ENCODE assay signal across 18 cellular contexts in genomic region chr12:18970603-18971002, GRCh38.
"Had no signal": no experiment of that assay in that cellular context is flagged by ENCODE, and none has a peak within 500 bp of the region (broad histone marks: within the 10 kb centered on the region; RNA-seq: fewer than 3 reads in every experiment).

No MANE protein-coding gene starts in this region.

- H3K36me3 ChIP-seq: neutrophil, transverse colon had no signal

- H3K27ac Mint-ChIP-seq: activated CD4-positive, alpha-beta memory T cell treated with anti-CD3 and anti-CD28 coated beads for 36 hours; activated CD8-positive, alpha-beta memory T cell treated with anti-CD3 and anti-CD28 coated beads, Interleukin-2, amount 10 ng/mL, durations not matched to agents 7 days and 5 days; activated T-helper 2 cell treated with anti-CD3 and anti-CD28 coated beads, Interferon-gamma antibody, Interleukin-2, Interleukin-4, amounts not matched to agents 10 μg/mL and 5 μg/mL and 100 μg/mL, durations not matched to agents 14 hours and 24 hours and 36 hours; memory B cell; naive thymus-derived CD8-positive, alpha-beta T cell; stimulated activated memory B cell treated with anti-CD40 and anti-IgM and Interleukin-4, amounts not matched to agents 10 μg/mL and 1 μg/mL and 100 μg/mL, for 72 hours had no signal

- ATAC-seq: activated CD8-positive, alpha-beta memory T cell treated with anti-CD3 and anti-CD28 coated beads, Interleukin-2, amount 10 ng/mL, durations not matched to agents 7 days and 5 days; left ventricle myocardium superior; naive thymus-derived CD8-positive, alpha-beta T cell; stimulated activated memory B cell treated with anti-CD40 and anti-IgM and Interleukin-4, amounts not matched to agents 10 μg/mL and 1 μg/mL and 100 μg/mL, for 72 hours had no signal

- H3K4me1 ChIP-seq: transverse colon had no signal

- H3K9me3 Mint-ChIP-seq: activated CD4-positive, alpha-beta memory T cell treated with anti-CD3 and anti-CD28 coated beads for 36 hours; activated T-helper 2 cell treated with anti-CD3 and anti-CD28 coated beads, Interferon-gamma antibody, Interleukin-2, Interleukin-4, amounts not matched to agents 10 μg/mL and 5 μg/mL and 100 μg/mL, durations not matched to agents 14 hours and 24 hours and 36 hours; memory B cell; naive thymus-derived CD8-positive, alpha-beta T cell; stimulated activated memory B cell treated with anti-CD40 and anti-IgM and Interleukin-4, amounts not matched to agents 10 μg/mL and 1 μg/mL and 100 μg/mL, for 72 hours had no signal

- H3K4me3 Mint-ChIP-seq: activated CD4-positive, alpha-beta memory T cell treated with anti-CD3 and anti-CD28 coated beads for 36 hours; activated CD8-positive, alpha-beta memory T cell treated with anti-CD3 and anti-CD28 coated beads, Interleukin-2, amount 10 ng/mL, durations not matched to agents 7 days and 5 days; memory B cell; naive thymus-derived CD8-positive, alpha-beta T cell; stimulated activated memory B cell treated with anti-CD40 and anti-IgM and Interleukin-4, amounts not matched to agents 10 μg/mL and 1 μg/mL and 100 μg/mL, for 72 hours had no signal

- H3K36me3 Mint-ChIP-seq: activated CD4-positive, alpha-beta memory T cell treated with anti-CD3 and anti-CD28 coated beads for 36 hours; activated CD8-positive, alpha-beta memory T cell treated with anti-CD3 and anti-CD28 coated beads, Interleukin-2, amount 10 ng/mL, durations not matched to agents 7 days and 5 days; memory B cell; naive thymus-derived CD8-positive, alpha-beta T cell; stimulated activated memory B cell treated with anti-CD40 and anti-IgM and Interleukin-4, amounts not matched to agents 10 μg/mL and 1 μg/mL and 100 μg/mL, for 72 hours had no signal

- H3K27me3 ChIP-seq: hepatocyte, neutrophil, transverse colon had no signal

- DNase-seq: activated CD4-positive, alpha-beta memory T cell treated with anti-CD3 and anti-CD28 coated beads for 36 hours; activated CD8-positive, alpha-beta memory T cell treated with anti-CD3 and anti-CD28 coated beads, Interleukin-2, amount 10 ng/mL, durations not matched to agents 7 days and 5 days; activated naive CD4-positive, alpha-beta T cell treated with anti-CD3 and anti-CD28 coated beads, Interleukin-2, amount 50 U/mL, for 16 hours; activated T-cell treated with anti-CD3 and anti-CD28 coated beads, Interleukin-2, amount 50 U/mL, for 1 hour; caudate nucleus; left ventricle myocardium superior; naive thymus-derived CD8-positive, alpha-beta T cell; posterior cingulate gyrus; retina; stimulated activated CD4-positive, alpha-beta T cell treated with anti-CD3 and anti-CD28 coated beads, Interleukin-2, amount 100 ng/mL, for 48 hours; T1000; transverse colon had no signal

- H3K27me3 Mint-ChIP-seq: activated CD4-positive, alpha-beta memory T cell treated with anti-CD3 and anti-CD28 coated beads for 36 hours; activated CD8-positive, alpha-beta memory T cell treated with anti-CD3 and anti-CD28 coated beads, Interleukin-2, amount 10 ng/mL, durations not matched to agents 7 days and 5 days; memory B cell; stimulated activated memory B cell treated with anti-CD40 and anti-IgM and Interleukin-4, amounts not matched to agents 10 μg/mL and 1 μg/mL and 100 μg/mL, for 72 hours had no signal

- H3K27ac ChIP-seq: hepatocyte, neutrophil, transverse colon, VCaP had no signal

- H3K4me1 Mint-ChIP-seq: activated CD8-positive, alpha-beta memory T cell treated with anti-CD3 and anti-CD28 coated beads, Interleukin-2, amount 10 ng/mL, durations not matched to agents 7 days and 5 days; memory B cell; naive thymus-derived CD8-positive, alpha-beta T cell; stimulated activated memory B cell treated with anti-CD40 and anti-IgM and Interleukin-4, amounts not matched to agents 10 μg/mL and 1 μg/mL and 100 μg/mL, for 72 hours had no signal

- H3K9me3 ChIP-seq: neutrophil, transverse colon had no signal

- H3K4me3 ChIP-seq: hepatocyte, transverse colon had no signal
